ENCODE assay signal across 8 cellular contexts in genomic region chr6:98769546-98769945, GRCh38.
DNase-seq lines count a peak whose midpoint lies in the region; ATAC-seq and TF ChIP-seq lines count a peak whose summit lies in the region.

No MANE protein-coding gene starts in this region.

- DNase-seq in DMS53 treated with DMSO at 0.1 percent for 48 hours (lab: John Stamatoyannopoulos, UW; ENCODE audit: unreplicated experiment) (peak; percentile 35), NCI-H460 (ENCODE audit: extremely low read depth, low read depth) (peak; percentile 8), fibroblast of villous mesenchyme (ENCODE audit: low read depth) (no peak), lower leg skin (ENCODE audit: low spot score in 2 of 2) (no peak), CD14-positive monocyte (ENCODE audit: low spot score) (no peak)

- WGBS in lower leg skin, 2 donors: 79 to 95% methylated on average over 1 of the region's 1 CpG

- no peaks in the 10 kb centered on the region for H3K36me3 Mint-ChIP-seq in CD14-positive monocyte

- H3K4me3 Mint-ChIP-seq in CD14-positive monocyte: no peak overlapping the region

- no peak overlapping the region for H3K27ac Mint-ChIP-seq in CD14-positive monocyte

- intact Hi-C loops in lower leg skin (cut with DNase I; ENCODE audit: low total_unique reads): no loop called here
- intact Hi-C loops in CD14-positive monocyte (cut with micrococcal nuclease): no loop called here

- H3K4me1 Mint-ChIP-seq in CD14-positive monocyte: no peaks in the 10 kb centered on the region

- TF ChIP-seq CTCF in fibroblast of villous mesenchyme (IDR thresholded peaks at IDR 0.05; ENCODE audit: insufficient read depth, low read depth, low read length): peak; percentile 9
- TF ChIP-seq CTCF in lower leg skin (IDR thresholded peaks at IDR 0.05): no peak
- no peak for TF ChIP-seq CTCF in CD14-positive monocyte (IDR thresholded peaks at IDR 0.05)

- ATAC-seq in GM19467 (IDR thresholded peaks at IDR 0.05; ENCODE audit: unreplicated experiment): peak; percentile 58
- no peak for ATAC-seq in GM21737 (IDR thresholded peaks at IDR 0.05; ENCODE audit: unreplicated experiment)
- no peak for ATAC-seq in HG03039 (IDR thresholded peaks at IDR 0.05; ENCODE audit: unreplicated experiment)

- H3K9me3 Mint-ChIP-seq in CD14-positive monocyte: no peaks in the 10 kb centered on the region

- no peak for TF ChIP-seq POLR2A in lower leg skin (IDR thresholded peaks at IDR 0.05)

- H3K4me3 ChIP-seq in fibroblast of villous mesenchyme (ENCODE audit: low read depth, low read length) (no peak overlapping the region), lower leg skin (ENCODE audit: low read depth, poor library complexity, severe bottlenecking) (no peak overlapping the region)

- H3K27me3 Mint-ChIP-seq in CD14-positive monocyte (ENCODE audit: low read depth in 3 of 3): peaks cover 2 to 7% (median 6%) of the 10 kb centered on the region in 3 donors

Comparison
In these comparisons a context has a peak if more than half of its experiments do, and no peak if none do; other contexts are left out.
1. DNase-seq: peak in DMS53 treated with DMSO at 0.1 percent for 48 hours (single experiment) and NCI-H460 (single experiment); none in fibroblast of villous mesenchyme (single experiment), lower leg skin (0 of 2) and CD14-positive monocyte (single experiment).